In the genomic region with DNA sequence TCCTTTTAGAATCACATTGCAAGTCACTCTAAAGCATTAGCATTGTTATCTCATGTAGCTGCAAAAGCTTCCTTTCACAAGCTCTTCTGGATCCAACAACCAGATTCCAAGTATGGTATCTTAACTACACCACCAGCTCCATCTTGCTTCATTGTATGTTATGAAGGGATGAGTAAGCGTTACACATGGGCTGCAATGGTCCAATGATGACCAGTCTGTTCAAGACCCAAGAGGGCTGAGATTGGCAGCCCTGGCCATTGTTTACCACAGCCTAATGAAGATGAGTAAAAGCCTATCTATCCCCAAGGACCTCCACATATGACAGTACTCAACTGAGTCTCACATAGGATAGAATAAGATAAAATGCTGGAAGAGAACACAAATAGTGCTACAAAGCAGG, we compare ENCODE assay signal across 9 cellular contexts. TPM values are rescaled to one million over a fixed set of nuclear protein-coding genes. Genes with fewer than 3 reads are reported as not detected.
A peak's percentile ranks its signal among the peaks of the same experiment; 100 is the strongest.
DNase-seq lines count a peak whose midpoint lies in the region; ATAC-seq and TF ChIP-seq lines count a peak whose summit lies in the region.
"Had no signal": no experiment of that assay in that cellular context is flagged by ENCODE, and none has a peak within 500 bp of the region (broad histone marks: within the 10 kb centered on the region; RNA-seq: fewer than 3 reads in every experiment).

No MANE protein-coding gene starts in this region.

- peak overlapping the region; percentile 91 for H3K27ac ChIP-seq in CD4-positive, alpha-beta memory T cell (ENCODE audit: low read depth, low read length)
- no peak overlapping the region for H3K27ac ChIP-seq in neuronal stem cell (replicated peaks; ENCODE audit: low read length)

- no peaks in the 10 kb centered on the region for H3K36me3 ChIP-seq in CD4-positive, alpha-beta memory T cell (ENCODE audit: insufficient read depth, low read length)
- no peaks in the 10 kb centered on the region for H3K36me3 ChIP-seq in Loucy (ENCODE audit: insufficient read depth, low read length)
- H3K36me3 ChIP-seq in neuronal stem cell (replicated peaks in 1 of 2; ENCODE audit: control insufficient read depth in 2 of 2, insufficient read depth in 2 of 2, low read length in 2 of 2): no peaks in the 10 kb centered on the region

- no peaks in the 10 kb centered on the region for H3K27me3 Mint-ChIP-seq in CD4-positive, alpha-beta memory T cell
- H3K27me3 Mint-ChIP-seq in central memory CD8-positive, alpha-beta T cell: no peaks in the 10 kb centered on the region
- no peaks in the 10 kb centered on the region for H3K27me3 Mint-ChIP-seq in naive B cell

- peak overlapping the region; percentile 86 to 98 for H3K4me3 ChIP-seq in CD4-positive, alpha-beta memory T cell (ENCODE audit: low read length in 2 of 2)
- peak overlapping the region; percentile 86 for H3K4me3 ChIP-seq in Loucy (ENCODE audit: low read length, poor library complexity, severe bottlenecking)
- no peak overlapping the region for H3K4me3 ChIP-seq in neuronal stem cell (ENCODE audit: low read length in 2 of 2)

- no peak overlapping the region for H2AFZ ChIP-seq in Loucy (ENCODE audit: low read length)
- no peak overlapping the region for H2AFZ ChIP-seq in neuronal stem cell (ENCODE audit: low read length)

- H3K79me2 ChIP-seq in Loucy (ENCODE audit: insufficient read depth, low read length): peaks cover 88% of the 10 kb centered on the region

- TF ChIP-seq CTCF in Loucy (conservative IDR thresholded peaks at IDR 0.05; ENCODE audit: low read length): no peak

- peaks cover 52 to 94% (median 62%) of the 10 kb centered on the region in 4 donors for H3K4me1 Mint-ChIP-seq in CD4-positive, alpha-beta memory T cell
- peaks cover 67% of the 10 kb centered on the region for H3K4me1 Mint-ChIP-seq in central memory CD8-positive, alpha-beta T cell
- peaks cover 61 to 97% (median 90%) of the 10 kb centered on the region in 3 donors for H3K4me1 Mint-ChIP-seq in naive B cell

- no peak overlapping the region for H4K91ac ChIP-seq in neuronal stem cell (ENCODE audit: low read depth, low read length, poor library complexity)

- no peak overlapping the region for H2BK5ac ChIP-seq in neuronal stem cell (ENCODE audit: low read length)

- H3K18ac ChIP-seq in neuronal stem cell (ENCODE audit: low read length): no peak overlapping the region

- peaks cover 34 to 49% of the 10 kb centered on the region in 2 donors for H3K36me3 Mint-ChIP-seq in CD4-positive, alpha-beta memory T cell
- peaks cover 58% of the 10 kb centered on the region for H3K36me3 Mint-ChIP-seq in central memory CD8-positive, alpha-beta T cell (ENCODE audit: insufficient read depth)
- no peaks in the 10 kb centered on the region for H3K36me3 Mint-ChIP-seq in naive B cell

- H3K9ac ChIP-seq in Loucy (ENCODE audit: low read depth, low read length, poor library complexity, severe bottlenecking): peak overlapping the region; percentile 96
- no peak overlapping the region for H3K9ac ChIP-seq in neuronal stem cell (ENCODE audit: low read depth, low read length, poor library complexity)

- POLR2A ChIA-PET in CD4-positive, alpha-beta memory T cell (lab: Charles Lee; ENCODE audit: partially characterized antibody): interaction anchor here (1.0 to 1.9 kb wide), 7 partner anchors 10 to 233 kb away, joined by 3 to 9 read pairs (median 3); partner anchors contain the start of genes CASP10, NIF3L1 and PPIL3

- no peak overlapping the region for H3K23ac ChIP-seq in neuronal stem cell (ENCODE audit: low read depth, low read length, poor library complexity)

- H3K9me3 ChIP-seq in CD4-positive, alpha-beta memory T cell (ENCODE audit: control insufficient read depth in 1 of 2, low read length in 2 of 2): no peaks in the 10 kb centered on the region
- H3K9me3 ChIP-seq in Loucy (ENCODE audit: insufficient read depth, low read depth, low read length) (no peaks in the 10 kb centered on the region), neuronal stem cell (replicated peaks in 1 of 2; ENCODE audit: control insufficient read depth in 2 of 2, insufficient read depth in 1 of 2, low read depth in 1 of 2, low read length in 2 of 2) (no peaks in the 10 kb centered on the region)

- intact Hi-C loops in CD4-positive, alpha-beta memory T cell (cut with micrococcal nuclease): no loop called here

- no peaks in the 10 kb centered on the region for H3K27me3 ChIP-seq in CD4-positive, alpha-beta memory T cell (ENCODE audit: insufficient read depth, low read length)
- H3K27me3 ChIP-seq in Loucy (ENCODE audit: insufficient read depth, low read length, poor library complexity, severe bottlenecking) (no peaks in the 10 kb centered on the region), neuronal stem cell (ENCODE audit: control insufficient read depth in 3 of 3, insufficient read depth in 3 of 3, low read depth in 1 of 3, low read length in 3 of 3) (peaks cover 0 to 5% (median 0%) of the 10 kb centered on the region in 3 experiments)

- peaks cover 45% of the 10 kb centered on the region for H4K20me1 ChIP-seq in Loucy (ENCODE audit: insufficient read depth, low read length, poor library complexity, severe bottlenecking)

- no peak for DNase-seq in CD4-positive, alpha-beta memory T cell
- no peak for DNase-seq in central memory CD8-positive, alpha-beta T cell (ENCODE audit: low spot score in 2 of 2)
- DNase-seq in naive B cell (no peak), NCI-H524 treated with DMSO at 0.1 percent for 48 hours (lab: John Stamatoyannopoulos, UW) (no peak), C1 segment of cervical spinal cord (lab: John Stamatoyannopoulos, UW) (no peak), H4 (ENCODE audit: low spot score) (no peak), neuronal stem cell (ENCODE audit: low spot score) (no peak)
- DNase-seq: DMS79 treated with DMSO at 0.1 percent for 48 hours had no signal

- H2BK120ac ChIP-seq in neuronal stem cell (ENCODE audit: low read depth, low read length): no peak overlapping the region

- H3K9me2 ChIP-seq in Loucy (replicated peaks; ENCODE audit: low read depth, low read length): no peaks in the 10 kb centered on the region

- H3K4me2 ChIP-seq in Loucy (ENCODE audit: low read depth, low read length, poor library complexity, severe bottlenecking): peak overlapping the region; percentile 90
- H3K4me2 ChIP-seq in neuronal stem cell (ENCODE audit: insufficient read depth, low read length, poor library complexity, severe bottlenecking): no peak overlapping the region

- peak overlapping the region; percentile 86 to 100 (median 100) for H3K4me3 Mint-ChIP-seq in CD4-positive, alpha-beta memory T cell
- peak overlapping the region; percentile 89 for H3K4me3 Mint-ChIP-seq in central memory CD8-positive, alpha-beta T cell
- H3K4me3 Mint-ChIP-seq in naive B cell: peak overlapping the region in 5 of 8 donors; percentile 10 to 89 (median 41)

- H3K4me1 ChIP-seq in CD4-positive, alpha-beta memory T cell (ENCODE audit: insufficient read depth, low read length): peaks cover 67% of the 10 kb centered on the region
- H3K4me1 ChIP-seq in Loucy (ENCODE audit: insufficient read depth, low read length, poor library complexity, severe bottlenecking) (peaks cover 72% of the 10 kb centered on the region), neuronal stem cell (ENCODE audit: control insufficient read depth in 2 of 2, insufficient read depth in 1 of 2, low read depth in 1 of 2, low read length in 2 of 2) (peaks cover 4% of the 10 kb centered on the region in 2 donors)

- H3K79me1 ChIP-seq in neuronal stem cell (ENCODE audit: low read depth, low read length): no peaks in the 10 kb centered on the region

- CTCF ChIA-PET in CD4-positive, alpha-beta memory T cell (lab: Charles Lee; ENCODE audit: partially characterized antibody): interaction anchor here (1.0 to 1.9 kb wide), 7 partner anchors 9 to 110 kb away, joined by 3 to 17 read pairs (median 6); no protein-coding TSS in a partner anchor

- H2AK5ac ChIP-seq in neuronal stem cell (ENCODE audit: low read depth, low read length): no peak overlapping the region

- ATAC-seq in central memory CD8-positive, alpha-beta T cell (replicated peaks; ENCODE audit: extremely low read depth, poor library complexity, severe bottlenecking): no peak
- ATAC-seq in naive B cell (ENCODE audit: low read depth in 2 of 2): no peak

- H3F3A ChIP-seq in Loucy (ENCODE audit: low read depth): 0 out of 2 replicates have a peak, but pooled peaks cover 3% of the 10 kb centered on the region

- peak overlapping the region; percentile 95 to 100 (median 99) for H3K27ac Mint-ChIP-seq in CD4-positive, alpha-beta memory T cell
- H3K27ac Mint-ChIP-seq in central memory CD8-positive, alpha-beta T cell (ENCODE audit: low read depth): peak overlapping the region; percentile 99
- H3K27ac Mint-ChIP-seq in naive B cell: peak overlapping the region in 5 of 6 donors; percentile 0 to 93 (median 60)

- H2BK12ac ChIP-seq in neuronal stem cell (ENCODE audit: low read length): no peak overlapping the region

- no peak overlapping the region for H4K8ac ChIP-seq in neuronal stem cell (ENCODE audit: low read depth, low read length)

- WGBS in neuronal stem cell (ENCODE audit: extremely low coverage in 2 of 2, insufficient read length in 2 of 2, insufficient replicate concordance in 1 of 2), 2 donors: no CpG with 5 or more reads among the region's 1 CpG

- no peak overlapping the region for H3K14ac ChIP-seq in neuronal stem cell (ENCODE audit: low read length)

- no peak overlapping the region for H3K4ac ChIP-seq in neuronal stem cell (ENCODE audit: low read length)

- H3K9me3 Mint-ChIP-seq in CD4-positive, alpha-beta memory T cell: no peaks in the 10 kb centered on the region
- H3K9me3 Mint-ChIP-seq in central memory CD8-positive, alpha-beta T cell: no peaks in the 10 kb centered on the region
- no peaks in the 10 kb centered on the region for H3K9me3 Mint-ChIP-seq in naive B cell

- H2BK15ac ChIP-seq in neuronal stem cell (ENCODE audit: low read length): no peak overlapping the region

RNA-seq across cellular contexts. Expression of gene CFLAR, which starts 6.3 kb away (rescaled TPM):
- total RNA-seq in CD4-positive, alpha-beta memory T cell: 100 to 1,000 TPM; 222 to 235 TPM
- 100 to 1,000 TPM; 127 to 155 TPM for polyA plus RNA-seq in CD4-positive, alpha-beta memory T cell
- polyA plus RNA-seq in naive B cell (ENCODE audit: low read depth in 6 of 6): 10 to 100 TPM; 12.8 to 53.3 (median 46.8) TPM
- 11.1 and 16.9 TPM in 2 replicates for total RNA-seq in H4 (2014; rRNA removed; shearing (Covaris generic))
- 3.8 TPM for polyA plus RNA-seq in neuronal stem cell (2013, experiment 1 of 2)
- 4.0 TPM for polyA plus RNA-seq in neuronal stem cell (2013, experiment 2 of 2)

RNA-seq across cellular contexts. Expression of gene NDUFB3, which starts 50.5 kb away (rescaled TPM):
- total RNA-seq in CD4-positive, alpha-beta memory T cell: 10 to 100 TPM; 48.7 to 53.6 TPM
- polyA plus RNA-seq in CD4-positive, alpha-beta memory T cell: 100 to 1,000 TPM; 261 to 298 TPM
- polyA plus RNA-seq in naive B cell (ENCODE audit: low read depth in 6 of 6): 100 to 1,000 TPM; 196 to 279 (median 251) TPM
- total RNA-seq in H4 (2014; rRNA removed; shearing (Covaris generic)): 136 and 151 TPM in 2 replicates
- 120 TPM for polyA plus RNA-seq in neuronal stem cell (2013, experiment 1 of 2)
- polyA plus RNA-seq in neuronal stem cell (2013, experiment 2 of 2): 120 TPM

RNA-seq across cellular contexts. Expression of gene HYCC2, which starts 50.8 kb away (rescaled TPM):
- 10 to 100 TPM; 33.1 to 36.4 TPM for total RNA-seq in CD4-positive, alpha-beta memory T cell
- 10 to 100 TPM; 23.5 to 25.2 TPM for polyA plus RNA-seq in CD4-positive, alpha-beta memory T cell
- polyA plus RNA-seq in naive B cell (ENCODE audit: low read depth in 6 of 6): 10 to 100 TPM; 12.3 to 24.6 (median 20.5) TPM
- total RNA-seq in H4 (2014; rRNA removed; shearing (Covaris generic)): 2.2 and 6.1 TPM in 2 replicates
- 4.2 TPM for polyA plus RNA-seq in neuronal stem cell (2013, experiment 1 of 2)
- 4.4 TPM for polyA plus RNA-seq in neuronal stem cell (2013, experiment 2 of 2)

Comparison
In these comparisons a context has a peak if more than half of its experiments do, and no peak if none do; other contexts are left out.
1. H3K4me3 ChIP-seq: peak in CD4-positive, alpha-beta memory T cell (2 of 2) and Loucy (single experiment); none in neuronal stem cell (0 of 2).
2. H3K4me3 Mint-ChIP-seq: peak in every context shown above with its lines; median percentile 100 in CD4-positive, alpha-beta memory T cell; 89 in central memory CD8-positive, alpha-beta T cell; 41 in naive B cell.
3. RNA of gene CFLAR, which starts 6.3 kb away (total RNA-seq): 222 to 235 TPM in CD4-positive, alpha-beta memory T cell; 11.1 to 16.9 TPM in H4; every median in the first group is over 10 times any median in the second.
4. Peak in every context shown above with its lines, with median percentiles within 50 percentile points of each other: H3K27ac Mint-ChIP-seq.